ENCODE assay signal across 22 cellular contexts in genomic region chr5:43273552-43273951, GRCh38.
"Had no signal": no experiment of that assay in that cellular context is flagged by ENCODE, and none has a peak within 500 bp of the region (broad histone marks: within the 10 kb centered on the region; RNA-seq: fewer than 3 reads in every experiment).

No MANE protein-coding gene starts in this region.

- H3K27ac ChIP-seq: SJSA1, SK-N-MC had no signal

- FAIRE-seq: HepG2, RCC 7860 had no signal

- H3K27me3 ChIP-seq: SJSA1 had no signal

- H3K4me1 ChIP-seq: SJSA1 had no signal

- DNase-seq: IMR-90, Karpas-422, KG1, MM.1S, NCI-H1092 treated with DMSO at 0.1 percent for 48 hours, NCI-H1436 treated with DMSO at 0.1 percent for 48 hours, NCI-H1694, NCI-H187 treated with DMSO at 0.1 percent for 48 hours, NCI-H2029 treated with DMSO at 0.1 percent for 48 hours, NCI-H2171 treated with DMSO at 0.1 percent for 48 hours, NCI-H345, NCI-H446 treated with DMSO at 0.1 percent for 48 hours, NCI-H524, NCI-H526 treated with DMSO at 0.1 percent for 48 hours, NCI-H748 treated with DMSO at 0.1 percent for 48 hours, Right ventricle myocardium superior, RPMI8226, SIG-M5 had no signal

- H3K9me3 ChIP-seq: SJSA1 had no signal

- H3K4me3 ChIP-seq: SJSA1, SK-N-MC had no signal

- H3K36me3 ChIP-seq: SJSA1 had no signal

- ATAC-seq: HepG2 had no signal
